ENCODE assay signal across 1 cellular context in the genomic region with DNA sequence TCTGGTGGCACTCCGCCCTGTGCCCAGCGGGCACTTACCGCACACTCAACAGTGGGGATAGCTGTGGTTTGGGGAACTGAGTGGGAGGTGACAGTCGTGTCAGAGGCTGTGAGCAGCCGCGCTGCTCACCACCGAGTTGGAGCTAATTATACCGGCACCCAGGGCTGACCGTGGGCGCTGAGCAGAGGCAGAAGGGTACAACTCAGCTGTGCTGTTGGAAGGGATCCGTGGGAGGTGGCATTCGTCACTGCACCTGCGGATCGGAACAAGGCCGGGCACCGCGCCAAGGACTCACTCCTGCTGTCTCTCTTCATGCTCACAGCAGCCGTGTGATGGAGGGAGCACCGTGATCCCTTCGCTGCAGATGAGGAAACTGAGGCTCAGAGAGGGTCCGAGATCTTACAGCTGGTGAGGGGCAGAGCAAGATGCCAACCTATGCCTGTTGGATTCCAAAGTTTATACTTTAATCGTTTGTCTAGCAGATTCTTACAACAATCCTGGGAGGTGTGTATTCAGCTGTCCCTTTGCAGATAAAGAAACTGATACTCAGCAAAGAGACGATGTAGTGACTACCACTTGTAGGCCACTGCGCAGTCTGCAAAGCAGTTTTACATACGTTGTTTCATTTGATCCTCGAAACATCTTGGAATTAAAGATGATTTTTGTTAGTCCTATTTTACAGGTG.
TF ChIP-seq lines count a peak whose summit lies in the region.

No MANE protein-coding gene starts in this region.

TF ChIP-seq in K562, 482 proteins besides CTCF, POLR2A, EP300 and RAD21:
- TF ChIP-seq, protein P1, sequence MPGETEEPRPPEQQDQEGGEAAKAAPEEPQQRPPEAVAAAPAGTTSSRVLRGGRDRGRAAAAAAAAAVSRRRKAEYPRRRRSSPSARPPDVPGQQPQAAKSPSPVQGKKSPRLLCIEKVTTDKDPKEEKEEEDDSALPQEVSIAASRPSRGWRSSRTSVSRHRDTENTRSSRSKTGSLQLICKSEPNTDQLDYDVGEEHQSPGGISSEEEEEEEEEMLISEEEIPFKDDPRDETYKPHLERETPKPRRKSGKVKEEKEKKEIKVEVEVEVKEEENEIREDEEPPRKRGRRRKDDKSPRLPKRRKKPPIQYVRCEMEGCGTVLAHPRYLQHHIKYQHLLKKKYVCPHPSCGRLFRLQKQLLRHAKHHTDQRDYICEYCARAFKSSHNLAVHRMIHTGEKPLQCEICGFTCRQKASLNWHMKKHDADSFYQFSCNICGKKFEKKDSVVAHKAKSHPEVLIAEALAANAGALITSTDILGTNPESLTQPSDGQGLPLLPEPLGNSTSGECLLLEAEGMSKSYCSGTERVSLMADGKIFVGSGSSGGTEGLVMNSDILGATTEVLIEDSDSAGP (CRISPR knock-in tag; IDR thresholded peaks at IDR 0.05) = peak; percentile 83
- TF ChIP-seq NRF1 (conservative IDR thresholded peaks at IDR 0.05 in 1 of 2, IDR thresholded peaks at IDR 0.05 in 1 of 2) (0 out of 4 replicates have a peak, but pooled peaks of 1 of the 2 experiments have one; percentile 16), HLTF (IDR thresholded peaks at IDR 0.05) (no peak), TAF7 (tag; IDR thresholded peaks at IDR 0.05) (0 out of 2 replicates have a peak, but pooled peaks have one; percentile 25), LEF1 (IDR thresholded peaks at IDR 0.05) (no peak), FOXA3 (CRISPR knock-in tag; conservative IDR thresholded peaks at IDR 0.05 in 1 of 2, IDR thresholded peaks at IDR 0.05 in 1 of 2) (0 out of 4 replicates have a peak, but pooled peaks of 1 of the 2 experiments have one; percentile 41), GATA2 (CRISPR knock-in tag; IDR thresholded peaks at IDR 0.05) (0 out of 2 replicates have a peak, but pooled peaks have one; percentile 15), ZNF263 (CRISPR knock-in tag; IDR thresholded peaks at IDR 0.05; ENCODE audit: borderline replicate concordance) (peak; percentile 72), NFIC (IDR thresholded peaks at IDR 0.05) (peak; percentile 59)
